Comparison of ENCODE assay signal across 16 cellular contexts in genomic region chr3:10274601-10275000, GRCh38.
DNase-seq lines count a peak whose midpoint lies in the region; ATAC-seq and FAIRE-seq lines count a peak whose summit lies in the region.
"Had no signal": no experiment of that assay in that cellular context is flagged by ENCODE, and none has a peak within 500 bp of the region (broad histone marks: within the 10 kb centered on the region; RNA-seq: fewer than 3 reads in every experiment).

No MANE protein-coding gene starts in this region.

- FAIRE-seq in islet of Langerhans (lab: Jason Lieb, UNC), result peak; percentile 41
- FAIRE-seq: frontal cortex, RCC 7860 had no signal

- DNase-seq in NCI-H1417 (lab: John Stamatoyannopoulos, UW) (peak in 2 of 3 experiments; percentile 11 to 61), NCI-H1417 treated with DMSO at 0.1 percent for 48 hours (lab: John Stamatoyannopoulos, UW) (no peak), COR-L47 (lab: John Stamatoyannopoulos, UW) (peak; percentile 40), NCI-H774 (lab: John Stamatoyannopoulos, UW) (peak; percentile 44), NCI-H226 (no peak), DMS153 (lab: John Stamatoyannopoulos, UW) (no peak)
- DNase-seq: 8988T; HFFc6; NCI-H1694 treated with DMSO at 0.1 percent for 48 hours; NCI-H526; SK-N-SH; stimulated activated naive CD8-positive, alpha-beta T cell treated with anti-CD3 and anti-CD28 coated beads, Interleukin-15, Interleukin-2, amounts not matched to agents 100 U/mL and 50 U/mL, for 24 hours had no signal

- no peak for ATAC-seq in HG02973 (IDR thresholded peaks at IDR 0.05; ENCODE audit: unreplicated experiment)
- ATAC-seq: stimulated activated naive CD8-positive, alpha-beta T cell treated with anti-CD3 and anti-CD28 coated beads, Interleukin-15, Interleukin-2, amounts not matched to agents 100 U/mL and 50 U/mL, for 24 hours had no signal

Comparison
In these comparisons a context has a peak if more than half of its experiments do, and no peak if none do; other contexts are left out.
1. DNase-seq: peak in NCI-H1417 (2 of 3), COR-L47 (single experiment) and NCI-H774 (single experiment); none in NCI-H1417 treated with DMSO at 0.1 percent for 48 hours (single experiment), NCI-H226 (single experiment) and DMS153 (single experiment).